ENCODE assay signal across 10 cellular contexts in the genomic region with DNA sequence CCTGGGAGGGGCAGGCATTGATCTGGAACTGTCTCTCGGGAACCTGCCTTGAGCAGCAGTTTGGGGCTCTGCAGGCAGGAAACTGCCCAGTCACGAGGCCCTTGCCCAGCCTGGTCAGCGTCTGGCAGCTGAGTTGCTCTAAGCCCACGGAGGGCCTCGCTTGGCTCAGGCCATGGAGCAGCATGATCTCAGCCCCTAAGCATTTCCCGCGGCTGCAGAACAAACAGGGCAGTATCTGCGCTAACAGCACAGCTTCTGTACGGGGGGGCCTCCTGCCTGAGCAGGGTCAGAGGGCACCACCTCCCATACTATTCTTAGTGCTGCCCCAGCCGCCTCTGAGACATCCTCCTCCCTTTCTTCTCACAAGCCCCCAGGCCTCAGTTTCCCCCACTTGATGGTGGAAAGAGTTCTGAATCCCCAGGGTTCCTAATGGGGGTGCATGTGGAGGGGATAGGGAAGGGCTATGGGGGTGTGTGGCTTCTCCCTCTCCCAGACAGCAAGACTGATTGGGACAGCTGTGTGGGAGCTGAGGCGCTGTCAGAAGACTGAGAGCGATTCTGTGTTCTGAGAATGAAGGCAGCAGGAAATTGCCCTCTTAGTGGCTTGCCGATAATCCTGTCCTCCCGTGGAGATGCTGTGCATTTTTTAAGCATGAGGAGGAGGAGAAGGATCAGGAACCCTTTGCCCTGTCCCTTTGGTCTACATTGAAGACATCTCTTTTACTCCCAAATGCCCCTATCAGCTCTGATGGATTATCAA. TPM values are rescaled to one million over a fixed set of nuclear protein-coding genes. Genes with fewer than 3 reads are reported as not detected.
DNase-seq lines count a peak whose midpoint lies in the region; ATAC-seq and TF ChIP-seq lines count a peak whose summit lies in the region.
"Had no signal": no experiment of that assay in that cellular context is flagged by ENCODE, and none has a peak within 500 bp of the region (broad histone marks: within the 10 kb centered on the region; RNA-seq: fewer than 3 reads in every experiment).

No MANE protein-coding gene starts in this region.

- no peak overlapping the region for H3K27ac Mint-ChIP-seq in WTC11

- POLR2A ChIA-PET in WTC11 (lab: Charles Lee), result no interaction called here

- H3K9me2 ChIP-seq in Karpas-422 (replicated peaks; ENCODE audit: insufficient read depth, low read length), result no peaks in the 10 kb centered on the region

- ATAC-seq in WTC11 (no peak; the same call in 1 of the 2 replicates), HG03095 (IDR thresholded peaks at IDR 0.05; ENCODE audit: unreplicated experiment) (no peak)

- H3K9me3 ChIP-seq in Karpas-422 (ENCODE audit: low read length) (no peaks in the 10 kb centered on the region), WERI-Rb-1 (ENCODE audit: severe bottlenecking) (peaks cover 2% of the 10 kb centered on the region)

- 0 out of 2 replicates have a peak, but pooled peaks cover 2% of the 10 kb centered on the region for H3K4me1 Mint-ChIP-seq in WTC11

- H3K27me3 ChIP-seq in Karpas-422 (ENCODE audit: low read length), result no peaks in the 10 kb centered on the region
- H3K27me3 ChIP-seq in WERI-Rb-1 (ENCODE audit: insufficient read depth, low read depth, severe bottlenecking), result no peaks in the 10 kb centered on the region

- no peaks in the 10 kb centered on the region for H3K4me1 ChIP-seq in Karpas-422 (ENCODE audit: low read length)

- H3K4me3 ChIP-seq in AG09309 (ENCODE audit: control insufficient read depth, low read depth, low read length) (no peak overlapping the region), Karpas-422 (ENCODE audit: low read length) (no peak overlapping the region), WERI-Rb-1 (ENCODE audit: low read depth, low read length) (no peak overlapping the region)
- H3K4me3 ChIP-seq: SK-N-MC had no signal

- no peaks in the 10 kb centered on the region for H3K36me3 Mint-ChIP-seq in WTC11

- no peaks in the 10 kb centered on the region for H3K27me3 Mint-ChIP-seq in WTC11 (ENCODE audit: low read depth)

- no peaks in the 10 kb centered on the region for H3K9me3 Mint-ChIP-seq in WTC11

- H3K27ac ChIP-seq in Karpas-422 (ENCODE audit: low read length), result no peak overlapping the region
- H3K27ac ChIP-seq in WERI-Rb-1, result no peak overlapping the region
- H3K27ac ChIP-seq: epithelial cell of prostate, SK-N-MC had no signal

- intact Hi-C loops in head of caudate nucleus (cut with DNase I), result loop anchor here (10.0 kb wide), 1 partner anchor 63 kb away; no protein-coding TSS in a partner anchor

- no peaks in the 10 kb centered on the region for H4K20me1 ChIP-seq in Karpas-422 (ENCODE audit: insufficient read depth, low read depth, low read length)

- no peaks in the 10 kb centered on the region for H3K36me3 ChIP-seq in Karpas-422 (ENCODE audit: insufficient read depth, low read length)
- H3K36me3 ChIP-seq in WERI-Rb-1, result no peaks in the 10 kb centered on the region

- H3K9ac ChIP-seq in Karpas-422 (ENCODE audit: low read length), result no peak overlapping the region

- no peak overlapping the region for H2AFZ ChIP-seq in Karpas-422 (ENCODE audit: low read length)

- CTCF ChIA-PET in WTC11 (lab: Charles Lee), result no interaction called here

- H3K4me2 ChIP-seq in Karpas-422 (ENCODE audit: low read depth, low read length, poor library complexity, severe bottlenecking), result no peak overlapping the region

- H3K79me2 ChIP-seq in Karpas-422 (ENCODE audit: low read length), result no peaks in the 10 kb centered on the region

- TF ChIP-seq CTCF in AG09309 (IDR thresholded peaks at IDR 0.05; ENCODE audit: control insufficient read depth, insufficient read depth, low read depth, low read length, missing control alignments) (no peak), WTC11 (IDR thresholded peaks at IDR 0.05) (no peak), WERI-Rb-1 (IDR thresholded peaks at IDR 0.05; ENCODE audit: low read depth, low read length) (no peak)

- DNase-seq in AG09309 (ENCODE audit: low read depth) (peak; percentile 64), WTC11 (ENCODE audit: low spot score) (no peak), head of caudate nucleus (peak; percentile 65 to 94 (median 88)), occipital lobe (lab: John Stamatoyannopoulos, UW) (peak; percentile 66), CD1c-positive myeloid dendritic cell (ENCODE audit: extremely low spot score) (no peak), Karpas-422 (no peak), WERI-Rb-1 (no peak)

- no peak overlapping the region for H3K4me3 Mint-ChIP-seq in WTC11

TF ChIP-seq in WTC11, 78 proteins besides CTCF, POLR2A, EP300 and RAD21:
- TF ChIP-seq GABPB1 (CRISPR knock-in tag; IDR thresholded peaks at IDR 0.05), result peak; percentile 29; the same call in 1 of the 2 replicates
- no peak for TF ChIP-seq TEAD1 (CRISPR knock-in tag; IDR thresholded peaks at IDR 0.05)

RNA-seq across cellular contexts. Expression of a gene that starts 46.4 kb away (rescaled TPM):
- total RNA-seq in WTC11 (2021) (17.6 to 20.5 TPM (median 18.5 TPM) in 3 replicates), occipital lobe (4.7 TPM)
- total RNA-seq in Karpas-422 (2014; rRNA removed; shearing (Covaris generic); ENCODE audit: low replicate concordance), result not detected in 2 replicates

Comparison
In these comparisons a context has a peak if more than half of its experiments do, and no peak if none do; other contexts are left out.
1. DNase-seq: peak in AG09309 (single experiment), head of caudate nucleus (42 of 42) and occipital lobe (single experiment); none in WTC11 (single experiment), CD1c-positive myeloid dendritic cell (single experiment), Karpas-422 (single experiment) and WERI-Rb-1 (single experiment).